Comparison of ENCODE assay signal across 7 cellular contexts in the genomic region with DNA sequence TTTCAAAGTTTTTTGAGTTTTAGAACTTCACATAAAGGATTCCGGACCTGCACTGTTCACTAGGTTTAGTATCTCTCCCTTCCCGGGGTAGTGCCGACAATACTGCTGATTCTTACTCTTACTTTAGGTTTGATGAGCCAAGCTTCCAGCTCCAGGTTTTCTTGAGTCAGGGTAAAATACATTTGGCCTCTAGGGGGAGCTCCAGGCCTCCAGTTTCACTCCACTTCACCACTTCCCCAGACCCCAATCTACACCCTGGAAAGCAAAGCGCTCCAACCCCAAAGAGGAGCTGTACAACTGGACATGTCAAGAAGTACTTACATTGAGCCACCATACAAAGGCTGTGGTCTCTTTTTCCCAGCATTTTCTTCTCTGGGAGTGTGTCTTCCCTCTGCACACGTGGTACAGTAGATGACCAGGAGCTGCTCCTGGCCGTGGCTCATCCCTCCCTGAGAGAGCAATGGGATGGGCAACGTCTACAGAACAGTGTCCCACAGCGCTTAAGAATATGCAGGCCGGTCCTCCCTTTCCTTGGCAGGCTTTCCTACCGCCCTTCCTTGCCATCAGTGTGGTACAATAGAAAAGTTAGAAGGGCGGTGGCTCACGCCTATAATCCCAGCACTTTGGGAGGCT.
DNase-seq lines count a peak whose midpoint lies in the region; ATAC-seq and TF ChIP-seq lines count a peak whose summit lies in the region.

No MANE protein-coding gene starts in this region.

- no peak overlapping the region for H3K4me3 Mint-ChIP-seq in activated T-cell treated with anti-CD3 and anti-CD28 coated beads, Interleukin-2, amount 50 U/mL, for 24 hours

- H3K9ac ChIP-seq in IMR-90 (ENCODE audit: low read depth, low read length) (no peak overlapping the region), parathyroid adenoma (no peak overlapping the region)

- 0 out of 2 replicates have a peak overlapping the region, but pooled peaks have one; percentile 65 for H2BK20ac ChIP-seq in IMR-90 (ENCODE audit: low read depth, low read length)

- peak overlapping the region; percentile 77 for H2AFZ ChIP-seq in IMR-90 (replicated peaks; ENCODE audit: low read length, poor library complexity)
- no peak overlapping the region for H2AFZ ChIP-seq in parathyroid adenoma

- H2BK5ac ChIP-seq in IMR-90 (ENCODE audit: low read depth, low read length, poor library complexity, severe bottlenecking): no peak overlapping the region

- POLR2A ChIA-PET in IMR-90 (lab: Charles Lee; ENCODE audit: unreplicated experiment): no interaction called here

- peak overlapping the region; percentile 37; the same call in 1 of the 2 replicates for H3K18ac ChIP-seq in IMR-90 (ENCODE audit: low read depth, low read length)

- H3K23ac ChIP-seq in IMR-90 (ENCODE audit: low read depth, low read length): no peak overlapping the region

- H3K36me3 ChIP-seq in IMR-90 (ENCODE audit: control insufficient read depth, insufficient read depth, low read length): no peaks in the 10 kb centered on the region
- H3K36me3 ChIP-seq in parathyroid adenoma (ENCODE audit: control insufficient read depth, insufficient read depth, low read length): no peaks in the 10 kb centered on the region
- H3K36me3 ChIP-seq in upper lobe of left lung: no peaks in the 10 kb centered on the region

- peak overlapping the region; percentile 59; the same call in 2 of the 3 replicates for H2BK15ac ChIP-seq in IMR-90 (ENCODE audit: low read depth, low read length)

- H3K36me3 Mint-ChIP-seq in activated T-cell treated with anti-CD3 and anti-CD28 coated beads, Interleukin-2, amount 50 U/mL, for 24 hours (ENCODE audit: low read depth): no peaks in the 10 kb centered on the region

- WGBS in IMR-90 (ENCODE audit: extremely low coverage in 2 of 2, insufficient read length in 1 of 2), 2 experiments: 73% methylated on average over 2 of the region's 12 CpGs; no CpG with 5 or more reads in 1 of the 2 experiments
- 61 to 71% methylated on average over 12 of the region's 12 CpGs for WGBS in upper lobe of left lung, 2 donors

- BruUV-seq in IMR-90 (replicated peaks; lab: Mats Ljungman, UMichigan): no TSS peak

- H3K79me1 ChIP-seq in IMR-90 (ENCODE audit: low read depth in 1 of 2, low read length in 2 of 2): no peaks in the 10 kb centered on the region

- H3K14ac ChIP-seq in IMR-90 (replicated peaks; ENCODE audit: low read depth, low read length): no peak overlapping the region

- H3K9me3 Mint-ChIP-seq in activated T-cell treated with anti-CD3 and anti-CD28 coated beads, Interleukin-2, amount 50 U/mL, for 24 hours: no peaks in the 10 kb centered on the region

- H3K27ac ChIP-seq in IMR-90 (ENCODE audit: insufficient read depth, low read length) (no peak overlapping the region), parathyroid adenoma (no peak overlapping the region), upper lobe of left lung (no peak overlapping the region)

- intact Hi-C loops in IMR-90 (cut with micrococcal nuclease): loop anchor here (1.0 to 10.0 kb wide), 6 partner anchors 79 to 890 kb away; a partner anchor contains a TSS

- peak overlapping the region; percentile 61 for H2BK120ac ChIP-seq in IMR-90 (ENCODE audit: low read depth, low read length)

- no peaks in the 10 kb centered on the region for H3K79me2 ChIP-seq in parathyroid adenoma

- H3K4me3 ChIP-seq in GM12865 (ENCODE audit: low read depth, low read length) (no peak overlapping the region), IMR-90 (ENCODE audit: insufficient read depth, low read depth, low read length) (no peak overlapping the region), fibroblast of villous mesenchyme (ENCODE audit: low read depth, low read length) (no peak overlapping the region), parathyroid adenoma (ENCODE audit: low read depth, low read length) (no peak overlapping the region), upper lobe of left lung (no peak overlapping the region)

- peak overlapping the region; percentile 22 for H2AK9ac ChIP-seq in IMR-90 (replicated peaks; ENCODE audit: low read depth, low read length, poor library complexity)

- H3K56ac ChIP-seq in IMR-90 (ENCODE audit: extremely low read depth, insufficient read depth, low read length): no peak overlapping the region

- H3K27ac Mint-ChIP-seq in activated T-cell treated with anti-CD3 and anti-CD28 coated beads, Interleukin-2, amount 50 U/mL, for 24 hours: no peak overlapping the region

- H4K20me1 ChIP-seq in IMR-90 (ENCODE audit: insufficient read depth, low read length): no peaks in the 10 kb centered on the region

- TF ChIP-seq CTCF in GM12865 (IDR thresholded peaks at IDR 0.05; ENCODE audit: insufficient read depth, low read depth, low read length, missing control alignments) (peak; percentile 71), IMR-90 (conservative IDR thresholded peaks at IDR 0.05; ENCODE audit: low read depth, low read length) (peak; percentile 82), fibroblast of villous mesenchyme (IDR thresholded peaks at IDR 0.05; ENCODE audit: insufficient read depth, low read depth, low read length) (peak; percentile 84), parathyroid adenoma (IDR thresholded peaks at IDR 0.05) (peak; percentile 66), upper lobe of left lung (IDR thresholded peaks at IDR 0.05) (peak; percentile 49 to 71 (median 60))

- H3K4me1 ChIP-seq in IMR-90 (ENCODE audit: control insufficient read depth, insufficient read depth, low read length): 0 out of 2 replicates have a peak, but pooled peaks cover 1% of the 10 kb centered on the region
- H3K4me1 ChIP-seq in parathyroid adenoma: no peaks in the 10 kb centered on the region
- H3K4me1 ChIP-seq in upper lobe of left lung: no peaks in the 10 kb centered on the region

- TF ChIP-seq EP300 in upper lobe of left lung (IDR thresholded peaks at IDR 0.05): no peak

- peak overlapping the region; percentile 78 for H4K5ac ChIP-seq in IMR-90 (ENCODE audit: low read depth, low read length)

- dilution Hi-C loops in IMR-90 (cut with HindIII; ENCODE audit: low sequenced_read_pairs, unreplicated experiment): no loop called here

- CTCF ChIA-PET in IMR-90 (lab: Yijun Ruan, JAX): interaction anchor here (0.6 to 2.1 kb wide), 24 partner anchors 12 to 299 kb away, joined by 3 to 35 read pairs (median 4); a partner anchor contains a TSS

- peak overlapping the region in 1 of 2 experiments; percentile 75; a peak in 3 of 4 replicates for H4K8ac ChIP-seq in IMR-90 (ENCODE audit: low read depth in 2 of 2, low read length in 2 of 2)

- ATAC-seq in IMR-90 (ENCODE audit: low read depth) (peak; percentile 81), upper lobe of left lung (ENCODE audit: low FRiP score in 2 of 2) (peak; percentile 69 to 84)

- peak overlapping the region; percentile 70 for H3K4ac ChIP-seq in IMR-90 (ENCODE audit: low read depth, low read length)

- H3K9me1 ChIP-seq in IMR-90 (ENCODE audit: insufficient read depth, low read length): no peaks in the 10 kb centered on the region

- TF ChIP-seq POLR2A in IMR-90 (IDR thresholded peaks at IDR 0.05; ENCODE audit: low read depth, low read length) (no peak), upper lobe of left lung (IDR thresholded peaks at IDR 0.05) (no peak)

- DNase-seq in GM12865 (ENCODE audit: low read depth) (peak; percentile 79), IMR-90 (peak; percentile 78), RKO (ENCODE audit: low spot score) (peak; percentile 58), fibroblast of villous mesenchyme (ENCODE audit: low read depth) (peak; percentile 92), upper lobe of left lung (peak in 1 of 2 donors; percentile 49)
- peak; percentile 67 for DNase-seq in activated T-cell treated with anti-CD3 and anti-CD28 coated beads, Interleukin-2, amount 50 U/mL, for 24 hours

- H3K27me3 ChIP-seq in IMR-90 (ENCODE audit: control insufficient read depth, insufficient read depth, low read length): no peaks in the 10 kb centered on the region
- H3K27me3 ChIP-seq in parathyroid adenoma (ENCODE audit: control insufficient read depth, insufficient read depth, low read length): no peaks in the 10 kb centered on the region
- H3K27me3 ChIP-seq in upper lobe of left lung: no peaks in the 10 kb centered on the region

- H3K4me2 ChIP-seq in IMR-90 (ENCODE audit: low read depth, low read length): no peak overlapping the region
- H3K4me2 ChIP-seq in parathyroid adenoma (ENCODE audit: low read length): no peak overlapping the region

- peak; percentile 86 for TF ChIP-seq RAD21 in IMR-90 (IDR thresholded peaks at IDR 0.05; ENCODE audit: low read length)

- peak overlapping the region; percentile 80 for H4K91ac ChIP-seq in IMR-90 (ENCODE audit: insufficient read depth, low read depth, low read length)

- H3K4me1 Mint-ChIP-seq in activated T-cell treated with anti-CD3 and anti-CD28 coated beads, Interleukin-2, amount 50 U/mL, for 24 hours (ENCODE audit: low read depth): peaks cover 38% of the 10 kb centered on the region

- 0 out of 2 replicates have a peak, but pooled peaks cover 3% of the 10 kb centered on the region for H3K9me3 ChIP-seq in IMR-90 (ENCODE audit: control insufficient read depth, insufficient read depth, low read length)
- no peaks in the 10 kb centered on the region for H3K9me3 ChIP-seq in parathyroid adenoma (ENCODE audit: control insufficient read depth, low read length)
- H3K9me3 ChIP-seq in upper lobe of left lung: no peaks in the 10 kb centered on the region

- H2AK5ac ChIP-seq in IMR-90 (ENCODE audit: low read depth, low read length): peak overlapping the region; percentile 78

- H3K27me3 Mint-ChIP-seq in activated T-cell treated with anti-CD3 and anti-CD28 coated beads, Interleukin-2, amount 50 U/mL, for 24 hours: no peaks in the 10 kb centered on the region

- in situ Hi-C loops in IMR-90 (cut with MboI; ENCODE audit: low sequenced_read_pairs): loop anchor here (10.0 kb wide), 1 partner anchor 250 kb away; no protein-coding TSS in a partner anchor

TF ChIP-seq in IMR-90, 13 proteins besides CTCF, POLR2A, EP300 and RAD21:
- TF ChIP-seq CEBPB (IDR thresholded peaks at IDR 0.05; ENCODE audit: low read depth, low read length) (no peak), SMC3 (IDR thresholded peaks at IDR 0.05; ENCODE audit: low read depth, low read length) (peak; percentile 80)
- TF ChIP-seq, protein P1, sequence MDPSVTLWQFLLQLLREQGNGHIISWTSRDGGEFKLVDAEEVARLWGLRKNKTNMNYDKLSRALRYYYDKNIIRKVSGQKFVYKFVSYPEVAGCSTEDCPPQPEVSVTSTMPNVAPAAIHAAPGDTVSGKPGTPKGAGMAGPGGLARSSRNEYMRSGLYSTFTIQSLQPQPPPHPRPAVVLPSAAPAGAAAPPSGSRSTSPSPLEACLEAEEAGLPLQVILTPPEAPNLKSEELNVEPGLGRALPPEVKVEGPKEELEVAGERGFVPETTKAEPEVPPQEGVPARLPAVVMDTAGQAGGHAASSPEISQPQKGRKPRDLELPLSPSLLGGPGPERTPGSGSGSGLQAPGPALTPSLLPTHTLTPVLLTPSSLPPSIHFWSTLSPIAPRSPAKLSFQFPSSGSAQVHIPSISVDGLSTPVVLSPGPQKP (IDR thresholded peaks at IDR 0.05; ENCODE audit: borderline replicate concordance, low read depth, low read length): no peak
